ENCODE assay signal across 26 cellular contexts in genomic region chr10:78589687-78590086, GRCh38.
DNase-seq lines count a peak whose midpoint lies in the region; TF ChIP-seq lines count a peak whose summit lies in the region.
"Had no signal": no experiment of that assay in that cellular context is flagged by ENCODE, and none has a peak within 500 bp of the region (broad histone marks: within the 10 kb centered on the region; RNA-seq: fewer than 3 reads in every experiment).

No MANE protein-coding gene starts in this region.

- CTCF ChIA-PET in Caco-2 (lab: Charles Lee) = interaction anchor here (0.5 to 1.0 kb wide), 4 partner anchors 357 to 567 kb away, joined by 3 to 4 read pairs (median 4); partner anchors contain the start of gene POLR3A

- H3K4me3 ChIP-seq in Caco-2 (ENCODE audit: low read depth, low read length) (no peak overlapping the region), endodermal cell (ENCODE audit: low read length) (peak overlapping the region; percentile 59), adrenal gland (no peak overlapping the region)
- H3K4me3 ChIP-seq: BLaER1 treated with 17β-estradiol and CSF1 and Interleukin-3, amounts not matched to agents 10 nM and 100 nM; PC-9; sigmoid colon; stomach had no signal

- H3K9me3 ChIP-seq in Caco-2 (no peaks in the 10 kb centered on the region; the same call in 1 of the 2 replicates), endodermal cell (ENCODE audit: control insufficient read depth, low read length) (no peaks in the 10 kb centered on the region), adrenal gland (replicated peaks in 1 of 3) (no peaks in the 10 kb centered on the region)
- H3K9me3 ChIP-seq: BLaER1 treated with 17β-estradiol and CSF1 and Interleukin-3, amounts not matched to agents 10 nM and 100 nM; sigmoid colon; stomach had no signal

- H3K27ac ChIP-seq in endodermal cell (ENCODE audit: low read depth, low read length) = no peak overlapping the region
- no peak overlapping the region for H3K27ac ChIP-seq in adrenal gland
- H3K27ac ChIP-seq: BLaER1 treated with 17β-estradiol and CSF1 and Interleukin-3, amounts not matched to agents 10 nM and 100 nM; brain microvascular endothelial cell; PC-9; stomach had no signal

- H3K27me3 ChIP-seq in Caco-2 (replicated peaks; ENCODE audit: control insufficient read depth, insufficient read depth, low read length) (no peaks in the 10 kb centered on the region), endodermal cell (ENCODE audit: control insufficient read depth, insufficient read depth, low read length, poor library complexity, severe bottlenecking) (no peaks in the 10 kb centered on the region), adrenal gland (no peaks in the 10 kb centered on the region)
- H3K27me3 ChIP-seq: BLaER1 treated with 17β-estradiol and CSF1 and Interleukin-3, amounts not matched to agents 10 nM and 100 nM; sigmoid colon; stomach had no signal

- no peak for TF ChIP-seq POLR2A in adrenal gland (IDR thresholded peaks at IDR 0.05)

- H3K4me1 ChIP-seq in Caco-2 = peaks cover 71% of the 10 kb centered on the region
- peaks cover 10% of the 10 kb centered on the region for H3K4me1 ChIP-seq in endodermal cell (ENCODE audit: control insufficient read depth, insufficient read depth, low read length)
- H3K4me1 ChIP-seq in adrenal gland (replicated peaks in 1 of 2) = no peaks in the 10 kb centered on the region
- H3K4me1 ChIP-seq: BLaER1 treated with 17β-estradiol and CSF1 and Interleukin-3, amounts not matched to agents 10 nM and 100 nM had no signal

- no peaks in the 10 kb centered on the region for H3K27me3 Mint-ChIP-seq in Caco-2 (ENCODE audit: insufficient read depth, unreplicated experiment)
- H3K27me3 Mint-ChIP-seq in endodermal cell (ENCODE audit: insufficient read depth) = no peaks in the 10 kb centered on the region
- H3K27me3 Mint-ChIP-seq in progenitor cell of endocrine pancreas = no peaks in the 10 kb centered on the region

- no peaks in the 10 kb centered on the region for H3K9me3 Mint-ChIP-seq in Caco-2 (ENCODE audit: unreplicated experiment)
- H3K9me3 Mint-ChIP-seq in endodermal cell = peaks cover 3% of the 10 kb centered on the region
- peaks cover 8% of the 10 kb centered on the region for H3K9me3 Mint-ChIP-seq in progenitor cell of endocrine pancreas (ENCODE audit: low read depth)
- H3K9me3 Mint-ChIP-seq: activated CD4-positive, alpha-beta memory T cell treated with anti-CD3 and anti-CD28 coated beads, Interleukin-2, amount 10 ng/mL, durations not matched to agents 7 days and 5 days; activated naive CD4-positive, alpha-beta T cell treated with anti-CD3 and anti-CD28 coated beads, Interleukin-2, amount 10 ng/mL, durations not matched to agents 7 days and 5 days had no signal

- intact Hi-C loops in Caco-2 (cut with micrococcal nuclease; ENCODE audit: unreplicated experiment) = loop anchor here (1.0 to 5.0 kb wide), 10 partner anchors 67 to 608 kb away; no protein-coding TSS in a partner anchor
- intact Hi-C loops in adrenal gland (cut with DNase I) = no loop called here

- H3K36me3 Mint-ChIP-seq in Caco-2 (ENCODE audit: insufficient read depth, unreplicated experiment) = peaks cover 6% of the 10 kb centered on the region
- H3K36me3 Mint-ChIP-seq in endodermal cell (ENCODE audit: low read depth) = no peaks in the 10 kb centered on the region
- no peaks in the 10 kb centered on the region for H3K36me3 Mint-ChIP-seq in progenitor cell of endocrine pancreas (ENCODE audit: insufficient read depth)
- H3K36me3 Mint-ChIP-seq: activated naive CD4-positive, alpha-beta T cell treated with anti-CD3 and anti-CD28 coated beads, Interleukin-2, amount 10 ng/mL, durations not matched to agents 7 days and 5 days had no signal

- POLR2A ChIA-PET in Caco-2 (lab: Charles Lee) = interaction anchor here (1.0 to 1.1 kb wide), 3 partner anchors 155 to 469 kb away, joined by 3 to 7 read pairs (median 3); no protein-coding TSS in a partner anchor

- TF ChIP-seq CTCF in Caco-2 (IDR thresholded peaks at IDR 0.05; ENCODE audit: insufficient read depth in 1 of 2, low read depth in 1 of 2, low read length in 1 of 2, severe bottlenecking in 1 of 2, unreplicated experiment in 1 of 2) = no peak
- TF ChIP-seq CTCF in endodermal cell (conservative IDR thresholded peaks at IDR 0.05) = no peak
- TF ChIP-seq CTCF in progenitor cell of endocrine pancreas (IDR thresholded peaks at IDR 0.05; ENCODE audit: unreplicated experiment) = no peak
- TF ChIP-seq CTCF in adrenal gland (IDR thresholded peaks at IDR 0.05) = no peak

- H3K27ac Mint-ChIP-seq in Caco-2 (ENCODE audit: unreplicated experiment) (peak overlapping the region; percentile 94), endodermal cell (no peak overlapping the region), progenitor cell of endocrine pancreas (peak overlapping the region; percentile 90)
- H3K27ac Mint-ChIP-seq: activated CD4-positive, alpha-beta memory T cell treated with anti-CD3 and anti-CD28 coated beads, Interleukin-2, amount 10 ng/mL, durations not matched to agents 7 days and 5 days; activated naive CD4-positive, alpha-beta T cell treated with anti-CD3 and anti-CD28 coated beads, Interleukin-2, amount 10 ng/mL, durations not matched to agents 7 days and 5 days had no signal

- 79 to 90% methylated on average over 3 of the region's 3 CpGs for WGBS in endodermal cell (ENCODE audit: insufficient coverage in 1 of 2, insufficient read length in 1 of 2), 2 experiments
- 89 to 95% (median 93%) methylated on average over 3 of the region's 3 CpGs for WGBS in adrenal gland, 4 donors

- no TSS peak for BruUV-seq in Caco-2 (replicated peaks; lab: Mats Ljungman, UMichigan)

- no peak overlapping the region for H3K9ac ChIP-seq in endodermal cell (ENCODE audit: extremely low read depth, low read length, poor library complexity, severe bottlenecking)
- H3K9ac ChIP-seq: BLaER1 treated with 17β-estradiol and CSF1 and Interleukin-3, amounts not matched to agents 10 nM and 100 nM had no signal

- H3K4me1 Mint-ChIP-seq in Caco-2 (ENCODE audit: low read depth, unreplicated experiment) (peaks cover 45% of the 10 kb centered on the region), endodermal cell (peaks cover 36% of the 10 kb centered on the region), progenitor cell of endocrine pancreas (ENCODE audit: low read depth) (peaks cover 41% of the 10 kb centered on the region)
- H3K4me1 Mint-ChIP-seq: activated CD4-positive, alpha-beta memory T cell treated with anti-CD3 and anti-CD28 coated beads, Interleukin-2, amount 10 ng/mL, durations not matched to agents 7 days and 5 days; activated naive CD4-positive, alpha-beta T cell treated with anti-CD3 and anti-CD28 coated beads, Interleukin-2, amount 10 ng/mL, durations not matched to agents 7 days and 5 days had no signal

- H3K36me3 ChIP-seq in Caco-2 (ENCODE audit: control insufficient read depth, insufficient read depth, low read length) (no peaks in the 10 kb centered on the region), endodermal cell (ENCODE audit: control insufficient read depth, insufficient read depth, low read length) (no peaks in the 10 kb centered on the region), adrenal gland (replicated peaks in 1 of 2) (no peaks in the 10 kb centered on the region)
- H3K36me3 ChIP-seq: BLaER1 treated with 17β-estradiol and CSF1 and Interleukin-3, amounts not matched to agents 10 nM and 100 nM; brain microvascular endothelial cell; sigmoid colon; stomach had no signal

- DNase-seq in Caco-2 (peak; percentile 83 to 86), HT-29 (ENCODE audit: low spot score) (peak; percentile 61), endodermal cell (peak; percentile 18), progenitor cell of endocrine pancreas (ENCODE audit: low spot score, unreplicated experiment) (no peak), adrenal gland (no peak), iPS-NIHi7 (ENCODE audit: extremely low spot score) (no peak), NCI-H345 treated with DMSO at 0.1 percent for 48 hours (lab: John Stamatoyannopoulos, UW; ENCODE audit: unreplicated experiment) (no peak)
- DNase-seq: activated CD4-positive, alpha-beta memory T cell treated with anti-CD3 and anti-CD28 coated beads, Interleukin-2, amount 10 ng/mL, durations not matched to agents 7 days and 5 days; activated CD4-positive, alpha-beta T cell treated with anti-CD3 and anti-CD28 coated beads for 1 hour; activated naive CD4-positive, alpha-beta T cell treated with anti-CD3 and anti-CD28 coated beads, Interleukin-2, amount 10 ng/mL, durations not matched to agents 7 days and 5 days; amniotic stem cell; brain microvascular endothelial cell; DND-41; effector CD4-positive, alpha-beta T cell; IMR-90; left ventricle myocardium superior; mesendoderm; NCI-H1048; NCI-H1694 treated with DMSO at 0.1 percent for 48 hours; NCI-H524; PC-9; posterior cingulate gyrus; sigmoid colon; stimulated activated CD4-positive, alpha-beta T cell treated with anti-CD3 and anti-CD28 coated beads, Interleukin-4, amount 100 ng/mL, for 1 hour; stomach had no signal

- peak overlapping the region; percentile 43 for H3K4me3 Mint-ChIP-seq in Caco-2 (ENCODE audit: unreplicated experiment)
- no peak overlapping the region for H3K4me3 Mint-ChIP-seq in endodermal cell
- H3K4me3 Mint-ChIP-seq in progenitor cell of endocrine pancreas (ENCODE audit: low read depth) = no peak overlapping the region
- H3K4me3 Mint-ChIP-seq: activated CD4-positive, alpha-beta memory T cell treated with anti-CD3 and anti-CD28 coated beads, Interleukin-2, amount 10 ng/mL, durations not matched to agents 7 days and 5 days; activated naive CD4-positive, alpha-beta T cell treated with anti-CD3 and anti-CD28 coated beads, Interleukin-2, amount 10 ng/mL, durations not matched to agents 7 days and 5 days had no signal

Comparison
In these comparisons a context has a peak if more than half of its experiments do, and no peak if none do; other contexts are left out.
1. DNase-seq: peak in Caco-2 (2 of 2), HT-29 (single experiment) and endodermal cell (single experiment); none in progenitor cell of endocrine pancreas (single experiment), adrenal gland (0 of 7), iPS-NIHi7 (single experiment) and NCI-H345 treated with DMSO at 0.1 percent for 48 hours (single experiment).